ENCODE assay signal across 8 cellular contexts in genomic region chr7:6435486-6436384, GRCh38. TPM values are rescaled to one million over a fixed set of nuclear protein-coding genes. Genes with fewer than 3 reads are reported as not detected.
DNase-seq lines count a peak whose midpoint lies in the region; ATAC-seq and TF ChIP-seq lines count a peak whose summit lies in the region.

No MANE protein-coding gene starts in this region.

- peak overlapping the region; percentile 29 for H3K27ac ChIP-seq in neuronal stem cell (replicated peaks; ENCODE audit: low read length)
- H3K27ac ChIP-seq in subcutaneous abdominal adipose tissue (ENCODE audit: low read depth, low read length): peak overlapping the region; percentile 50

- H2BK15ac ChIP-seq in neuronal stem cell (ENCODE audit: low read length): no peak overlapping the region

- H3K4me1 ChIP-seq in neuronal stem cell (ENCODE audit: control insufficient read depth in 2 of 2, insufficient read depth in 1 of 2, low read depth in 1 of 2, low read length in 2 of 2) (no peaks in the 10 kb centered on the region), subcutaneous abdominal adipose tissue (ENCODE audit: control insufficient read depth in 5 of 5, insufficient read depth in 5 of 5, low read length in 5 of 5) (peaks cover 4 to 44% (median 19%) of the 10 kb centered on the region in 5 donors)

- peak; percentile 80 for ATAC-seq in GM21576 (IDR thresholded peaks at IDR 0.05; ENCODE audit: unreplicated experiment)

- no peak overlapping the region for H2AK5ac ChIP-seq in neuronal stem cell (ENCODE audit: low read depth, low read length)

- H3K79me1 ChIP-seq in neuronal stem cell (ENCODE audit: low read depth, low read length): peaks cover 4% of the 10 kb centered on the region

- no peak overlapping the region for H4K91ac ChIP-seq in neuronal stem cell (ENCODE audit: low read depth, low read length, poor library complexity)

- no peak overlapping the region for H3K9ac ChIP-seq in neuronal stem cell (ENCODE audit: low read depth, low read length, poor library complexity)
- H3K9ac ChIP-seq in subcutaneous abdominal adipose tissue (ENCODE audit: low read length in 5 of 5): peak overlapping the region in 4 of 5 donors; percentile 18 to 52 (median 34)

- H3K4ac ChIP-seq in neuronal stem cell (ENCODE audit: low read length): no peak overlapping the region

- no peak overlapping the region for H3K18ac ChIP-seq in neuronal stem cell (ENCODE audit: low read length)

- peak; percentile 97 for TF ChIP-seq CTCF in LNCAP (IDR thresholded peaks at IDR 0.05)
- TF ChIP-seq CTCF in fibroblast of the aortic adventitia (IDR thresholded peaks at IDR 0.05; ENCODE audit: insufficient read depth, low read length): peak; percentile 97

- no peak overlapping the region for H2BK120ac ChIP-seq in neuronal stem cell (ENCODE audit: low read depth, low read length)

- no peak overlapping the region for H2BK5ac ChIP-seq in neuronal stem cell (ENCODE audit: low read length)

- no peaks in the 10 kb centered on the region for H3K9me3 ChIP-seq in neuronal stem cell (replicated peaks in 1 of 2; ENCODE audit: control insufficient read depth in 2 of 2, insufficient read depth in 1 of 2, low read depth in 1 of 2, low read length in 2 of 2)
- H3K9me3 ChIP-seq in subcutaneous abdominal adipose tissue (ENCODE audit: control insufficient read depth in 5 of 5, low read length in 5 of 5): no peaks in the 10 kb centered on the region

- no peak overlapping the region for H3K14ac ChIP-seq in neuronal stem cell (ENCODE audit: low read length)

- no peak overlapping the region for H3K4me3 ChIP-seq in fibroblast of the aortic adventitia (ENCODE audit: low read depth, low read length)
- H3K4me3 ChIP-seq in neuronal stem cell (ENCODE audit: low read length in 2 of 2): no peak overlapping the region
- H3K4me3 ChIP-seq in subcutaneous abdominal adipose tissue (ENCODE audit: low read depth in 1 of 5, low read length in 5 of 5): peak overlapping the region; percentile 26 to 53 (median 50)

- H2AFZ ChIP-seq in neuronal stem cell (ENCODE audit: low read length): no peak overlapping the region

- no peak overlapping the region for H2BK12ac ChIP-seq in neuronal stem cell (ENCODE audit: low read length)

- DNase-seq in DMS 273 (lab: John Stamatoyannopoulos, UW; ENCODE audit: unreplicated experiment) (peak; percentile 95), SHP77 (lab: John Stamatoyannopoulos, UW) (peak; percentile 52 to 64), fibroblast of the aortic adventitia (ENCODE audit: low read depth) (peak; percentile 84), neuronal stem cell (ENCODE audit: low spot score) (peak; percentile 75)
- peak; percentile 83 for DNase-seq in activated T-helper 9 cell treated with anti-CD3 and anti-CD28 coated beads, Interleukin-2, amount 50 U/mL, for 16 hours (ENCODE audit: low read depth)

- H3K4me2 ChIP-seq in neuronal stem cell (ENCODE audit: insufficient read depth, low read length, poor library complexity, severe bottlenecking): no peak overlapping the region

- H3K23ac ChIP-seq in neuronal stem cell (ENCODE audit: low read depth, low read length, poor library complexity): no peak overlapping the region

- H3K36me3 ChIP-seq in neuronal stem cell (replicated peaks in 1 of 2; ENCODE audit: control insufficient read depth in 2 of 2, insufficient read depth in 2 of 2, low read length in 2 of 2) (peaks cover 10 to 53% of the 10 kb centered on the region in 2 donors), subcutaneous abdominal adipose tissue (ENCODE audit: control insufficient read depth in 5 of 5, insufficient read depth in 5 of 5, low read length in 5 of 5) (peaks cover 0 to 16% (median 13%) of the 10 kb centered on the region in 5 donors)

- WGBS in neuronal stem cell (ENCODE audit: extremely low coverage in 2 of 2, insufficient read length in 2 of 2, insufficient replicate concordance in 1 of 2), 2 donors: no CpG with 5 or more reads among the region's 27 CpGs

- no peak overlapping the region for H4K8ac ChIP-seq in neuronal stem cell (ENCODE audit: low read depth, low read length)

- no peaks in the 10 kb centered on the region for H3K27me3 ChIP-seq in neuronal stem cell (ENCODE audit: control insufficient read depth in 3 of 3, insufficient read depth in 3 of 3, low read depth in 1 of 3, low read length in 3 of 3)
- no peaks in the 10 kb centered on the region for H3K27me3 ChIP-seq in subcutaneous abdominal adipose tissue (ENCODE audit: control insufficient read depth in 5 of 5, insufficient read depth in 4 of 5, low read length in 5 of 5)

RNA-seq across cellular contexts. Expression of gene DAGLB, which starts 12.0 kb away (rescaled TPM):
- 21.4 and 38.3 TPM in 2 replicates for total RNA-seq in fibroblast of the aortic adventitia (ENCODE audit: low replicate concordance)
- 10.6 TPM for polyA plus RNA-seq in neuronal stem cell (2013, experiment 1 of 2)
- 9.4 TPM for polyA plus RNA-seq in neuronal stem cell (2013, experiment 2 of 2)

RNA-seq across cellular contexts. Expression of gene KDELR2, which starts 48.2 kb away (rescaled TPM):
- total RNA-seq in fibroblast of the aortic adventitia (ENCODE audit: low replicate concordance): 57.0 and 434 TPM in 2 replicates
- polyA plus RNA-seq in neuronal stem cell (2013, experiment 1 of 2): 70.7 TPM
- polyA plus RNA-seq in neuronal stem cell (2013, experiment 2 of 2): 74.1 TPM

Comparison
In these comparisons a context has a peak if more than half of its experiments do, and no peak if none do; other contexts are left out.
1. H3K4me3 ChIP-seq: peak in subcutaneous abdominal adipose tissue (5 of 5); none in fibroblast of the aortic adventitia (single experiment) and neuronal stem cell (0 of 2).
2. Peak in every context shown above with its lines, with median percentiles within 50 percentile points of each other: DNase-seq.